In genomic region chr11:57658023-57658361, GRCh38 we compare ENCODE assay signal across 8 cellular contexts. TPM values are rescaled to one million over a fixed set of nuclear protein-coding genes. Genes with fewer than 3 reads are reported as not detected.
DNase-seq lines count a peak whose midpoint lies in the region; ATAC-seq and TF ChIP-seq lines count a peak whose summit lies in the region.

No MANE protein-coding gene starts in this region.

- no peaks in the 10 kb centered on the region for H3K27me3 Mint-ChIP-seq in activated CD8-positive, alpha-beta T cell treated with anti-CD3 and anti-CD28 coated beads for 36 hours

- ATAC-seq in activated CD8-positive, alpha-beta T cell treated with anti-CD3 and anti-CD28 coated beads for 36 hours = no peak
- ATAC-seq in HG03159 (IDR thresholded peaks at IDR 0.05; ENCODE audit: unreplicated experiment) = no peak

- TF ChIP-seq CTCF in activated CD8-positive, alpha-beta T cell treated with anti-CD3 and anti-CD28 coated beads for 36 hours (IDR thresholded peaks at IDR 0.05) = no peak

- H3K9me3 ChIP-seq in iPS-18c (ENCODE audit: control insufficient read depth, insufficient read depth, low read length) = no peaks in the 10 kb centered on the region

- POLR2A ChIA-PET in activated CD8-positive, alpha-beta T cell treated with anti-CD3 and anti-CD28 coated beads for 36 hours (lab: Charles Lee) = interaction anchor here (0.6 to 3.0 kb wide), 6 partner anchors 9 to 934 kb away, joined by 3 to 28 read pairs (median 3); partner anchors contain the start of genes SELENOH, YPEL4 and ZDHHC5

- CTCF ChIA-PET in activated CD8-positive, alpha-beta T cell treated with anti-CD3 and anti-CD28 coated beads for 36 hours (lab: Charles Lee) = interaction anchor here (1.3 to 1.4 kb wide), 2 partner anchors 13 to 143 kb away, joined by 3 read pairs; no protein-coding TSS in a partner anchor

- peak overlapping the region; percentile 35 for H3K27ac ChIP-seq in substantia nigra (ENCODE audit: low read depth, low read length, poor library complexity, severe bottlenecking)

- peaks cover 31% of the 10 kb centered on the region for H3K36me3 Mint-ChIP-seq in activated CD8-positive, alpha-beta T cell treated with anti-CD3 and anti-CD28 coated beads for 36 hours (ENCODE audit: low read depth)

- intact Hi-C loops in activated CD8-positive, alpha-beta T cell treated with anti-CD3 and anti-CD28 coated beads for 36 hours (cut with micrococcal nuclease) = no loop called here

- no peaks in the 10 kb centered on the region for H3K9me3 Mint-ChIP-seq in activated CD8-positive, alpha-beta T cell treated with anti-CD3 and anti-CD28 coated beads for 36 hours

- DNase-seq in NCI-H748 (lab: John Stamatoyannopoulos, UW; ENCODE audit: unreplicated experiment) = peak; percentile 29
- DNase-seq in NCI-H748 treated with DMSO at 0.1 percent for 48 hours (lab: John Stamatoyannopoulos, UW) = no peak
- DNase-seq in activated CD8-positive, alpha-beta T cell treated with anti-CD3 and anti-CD28 coated beads for 36 hours = no peak
- no peak for DNase-seq in substantia nigra (lab: John Stamatoyannopoulos, UW)
- no peak for DNase-seq in GOT3 (lab: John Stamatoyannopoulos, UW)
- DNase-seq in NK-92 treated with Interleukin-12 subunit alpha and Interleukin-12 subunit beta, amount 100 ng/mL, for 24 hours (lab: John Stamatoyannopoulos, UW) = no peak

- peak overlapping the region; percentile 97 for H3K27ac Mint-ChIP-seq in activated CD8-positive, alpha-beta T cell treated with anti-CD3 and anti-CD28 coated beads for 36 hours

- H3K4me1 Mint-ChIP-seq in activated CD8-positive, alpha-beta T cell treated with anti-CD3 and anti-CD28 coated beads for 36 hours (ENCODE audit: low read depth) = peaks cover 28% of the 10 kb centered on the region

- peak overlapping the region; percentile 98 for H3K4me3 ChIP-seq in iPS-18c (ENCODE audit: insufficient read depth, low read depth, low read length)

- peak overlapping the region; percentile 90 for H3K4me3 Mint-ChIP-seq in activated CD8-positive, alpha-beta T cell treated with anti-CD3 and anti-CD28 coated beads for 36 hours

RNA-seq across cellular contexts. Expression of gene CLP1, which starts 0.4 kb away (rescaled TPM):
- 10 to 100 TPM; 16.2 to 16.9 TPM for total RNA-seq in activated CD8-positive, alpha-beta T cell treated with anti-CD3 and anti-CD28 coated beads for 36 hours

RNA-seq across cellular contexts. Expression of gene YPEL4, which starts 8.3 kb away (rescaled TPM):
- under 1 TPM; 0.43 to 0.54 TPM for total RNA-seq in activated CD8-positive, alpha-beta T cell treated with anti-CD3 and anti-CD28 coated beads for 36 hours

RNA-seq across cellular contexts. Expression of gene ZDHHC5, which starts 9.9 kb away (rescaled TPM):
- 10 to 100 TPM; 53.7 to 54.8 TPM for total RNA-seq in activated CD8-positive, alpha-beta T cell treated with anti-CD3 and anti-CD28 coated beads for 36 hours

RNA-seq across cellular contexts. Expression of gene MED19, which starts 54.0 kb away (rescaled TPM):
- total RNA-seq in activated CD8-positive, alpha-beta T cell treated with anti-CD3 and anti-CD28 coated beads for 36 hours = 10 to 100 TPM in 1 of 2 experiments, 1 to 10 TPM in 1; 9.1 to 10.3 TPM

RNA-seq across cellular contexts. Expression of gene TMX2, which starts 54.4 kb away (rescaled TPM):
- 10 to 100 TPM; 53.1 to 58.6 TPM for total RNA-seq in activated CD8-positive, alpha-beta T cell treated with anti-CD3 and anti-CD28 coated beads for 36 hours
